25 cellular contexts compared by ENCODE assay signal in the genomic region with DNA sequence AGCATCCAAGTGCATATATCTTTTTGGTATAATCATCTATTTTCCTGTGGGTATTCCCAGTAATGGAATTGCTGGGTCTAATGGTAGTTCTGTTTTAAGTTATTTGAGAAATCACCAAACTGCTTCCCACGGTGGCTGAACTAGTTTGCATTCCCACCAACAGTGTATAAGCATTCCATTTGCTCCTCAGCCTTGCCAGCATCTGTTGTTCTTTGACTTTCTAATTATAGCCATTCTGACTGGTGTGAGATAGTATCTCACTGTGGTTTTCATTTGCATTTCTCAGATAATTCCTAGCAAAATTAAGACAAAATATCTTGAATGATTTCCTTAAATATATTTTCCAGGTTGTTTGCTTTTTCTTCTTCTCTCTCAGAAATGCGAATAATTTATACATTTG.
A peak's percentile ranks its signal among the peaks of the same experiment; 100 is the strongest.
DNase-seq lines count a peak whose midpoint lies in the region; ATAC-seq, FAIRE-seq and TF ChIP-seq lines count a peak whose summit lies in the region.
"Had no signal": no experiment of that assay in that cellular context is flagged by ENCODE, and none has a peak within 500 bp of the region (broad histone marks: within the 10 kb centered on the region; RNA-seq: fewer than 3 reads in every experiment).

No MANE protein-coding gene starts in this region.

- H3K9me3 ChIP-seq in GM23248 (ENCODE audit: low read depth) (no peaks in the 10 kb centered on the region), astrocyte (ENCODE audit: insufficient read depth, low read depth, low read length) (peaks cover 2% of the 10 kb centered on the region)
- H3K9me3 ChIP-seq: heart left ventricle had no signal

- no peak for TF ChIP-seq CTCF in astrocyte (IDR thresholded peaks at IDR 0.05; ENCODE audit: insufficient read depth, low read depth, low read length)

- H2AFZ ChIP-seq in GM23248 (no peak overlapping the region), astrocyte (ENCODE audit: low read depth, low read length) (no peak overlapping the region)

- no peaks in the 10 kb centered on the region for H3K27me3 ChIP-seq in GM23248 (replicated peaks; ENCODE audit: insufficient read depth)
- H3K27me3 ChIP-seq in astrocyte (ENCODE audit: insufficient read depth, low read length) = no peaks in the 10 kb centered on the region
- H3K27me3 ChIP-seq: dorsolateral prefrontal cortex, heart left ventricle had no signal

- no peak for FAIRE-seq in astrocyte (lab: Jason Lieb, UNC)
- FAIRE-seq: GM12878 had no signal

- H4K20me1 ChIP-seq in GM23248 (ENCODE audit: insufficient read depth) (no peaks in the 10 kb centered on the region), astrocyte (ENCODE audit: insufficient read depth, low read length) (no peaks in the 10 kb centered on the region)

- in situ Hi-C loops in GM23248 (cut with MboI) = no loop called here

- H3K27ac ChIP-seq in GM23248 (no peak overlapping the region), astrocyte (ENCODE audit: low read depth, low read length) (peak overlapping the region; percentile 44)
- H3K27ac ChIP-seq: heart left ventricle, RWPE1 had no signal

- no peaks in the 10 kb centered on the region for H3K9me2 ChIP-seq in GM23248 (ENCODE audit: insufficient read depth)

- H3K9me3 Mint-ChIP-seq in astrocyte (ENCODE audit: unreplicated experiment) = peaks cover 3% of the 10 kb centered on the region
- H3K9me3 Mint-ChIP-seq in naive thymus-derived CD8-positive, alpha-beta T cell = peaks cover 0 to 6% (median 0%) of the 10 kb centered on the region in 9 donors
- H3K9me3 Mint-ChIP-seq: activated naive CD4-positive, alpha-beta T cell treated with anti-CD3 and anti-CD28 coated beads, Interleukin-2, amount 50 U/mL, for 24 hours had no signal

- DNase-seq in GM23248 (peak; percentile 34), astrocyte (ENCODE audit: low read depth) (peak; percentile 89), islet precursor cell (peak; percentile 65), NCI-H2107 treated with DMSO at 0.1 percent for 48 hours (lab: John Stamatoyannopoulos, UW; ENCODE audit: unreplicated experiment) (no peak)
- DNase-seq in naive thymus-derived CD8-positive, alpha-beta T cell = no peak
- DNase-seq: activated CD4-positive, alpha-beta T cell treated with anti-CD3 and anti-CD28 coated beads, Interleukin-2, amount 50 U/mL, for 1 hour; AML-193; anterior cingulate cortex; CD8-positive, alpha-beta T cell; dorsolateral prefrontal cortex; GOT3; heart left ventricle; naive thymus-derived CD4-positive, alpha-beta T cell; NCI-H1694 treated with DMSO at 0.1 percent for 48 hours; NCI-H69; occipital lobe; stimulated activated CD4-positive, alpha-beta T cell treated with anti-CD3 and anti-CD28 coated beads, Interleukin-2, amount 100 ng/mL, for 48 hours; stimulated activated naive CD4-positive, alpha-beta T cell treated with Interleukin-2 at 50 U/mL for 16 hours had no signal

- H3F3A ChIP-seq in GM23248 (ENCODE audit: insufficient read depth) = no peaks in the 10 kb centered on the region

- H3K4me1 ChIP-seq in GM23248 (ENCODE audit: insufficient read depth) = no peaks in the 10 kb centered on the region
- H3K4me1 ChIP-seq in astrocyte (ENCODE audit: insufficient read depth, low read length) = peaks cover 2% of the 10 kb centered on the region

- H3K4me1 Mint-ChIP-seq in astrocyte (ENCODE audit: low read depth, unreplicated experiment) = peaks cover 6% of the 10 kb centered on the region
- H3K4me1 Mint-ChIP-seq in naive thymus-derived CD8-positive, alpha-beta T cell = no peaks in the 10 kb centered on the region
- H3K4me1 Mint-ChIP-seq: activated naive CD4-positive, alpha-beta T cell treated with anti-CD3 and anti-CD28 coated beads, Interleukin-2, amount 50 U/mL, for 24 hours; activated T-helper 17 cell treated with anti-CD3 and anti-CD28 coated beads, Interleukin-2, amount 50 U/mL, for 72 hours; memory B cell had no signal

- H3K79me2 ChIP-seq in GM23248 (ENCODE audit: insufficient read depth) (no peaks in the 10 kb centered on the region), astrocyte (ENCODE audit: insufficient read depth, low read length) (no peaks in the 10 kb centered on the region)

- H3K9ac ChIP-seq in GM23248 (no peak overlapping the region), astrocyte (ENCODE audit: low read length) (no peak overlapping the region)

- H3K4me3 ChIP-seq in GM23248 (no peak overlapping the region), astrocyte (ENCODE audit: insufficient read depth, low read depth, low read length) (no peak overlapping the region)
- H3K4me3 ChIP-seq: dorsolateral prefrontal cortex, GM12878, heart left ventricle had no signal

- POLR2A ChIA-PET in naive thymus-derived CD8-positive, alpha-beta T cell (lab: Charles Lee) = no interaction called here

- H3K36me3 Mint-ChIP-seq in astrocyte (ENCODE audit: low read depth, unreplicated experiment) = no peaks in the 10 kb centered on the region
- no peaks in the 10 kb centered on the region for H3K36me3 Mint-ChIP-seq in naive thymus-derived CD8-positive, alpha-beta T cell
- H3K36me3 Mint-ChIP-seq: activated naive CD4-positive, alpha-beta T cell treated with anti-CD3 and anti-CD28 coated beads, Interleukin-2, amount 50 U/mL, for 24 hours; CD8-positive, alpha-beta T cell; memory B cell; naive thymus-derived CD4-positive, alpha-beta T cell had no signal

- peak overlapping the region; percentile 93 for H3K27ac Mint-ChIP-seq in astrocyte (ENCODE audit: unreplicated experiment)
- no peak overlapping the region for H3K27ac Mint-ChIP-seq in naive thymus-derived CD8-positive, alpha-beta T cell
- H3K27ac Mint-ChIP-seq: activated naive CD4-positive, alpha-beta T cell treated with anti-CD3 and anti-CD28 coated beads, Interleukin-2, amount 50 U/mL, for 24 hours; activated T-helper 17 cell treated with anti-CD3 and anti-CD28 coated beads, Interleukin-2, amount 50 U/mL, for 72 hours; CD8-positive, alpha-beta T cell; memory B cell; naive thymus-derived CD4-positive, alpha-beta T cell had no signal

- H3K36me3 ChIP-seq in GM23248 (ENCODE audit: low read depth) = no peaks in the 10 kb centered on the region
- H3K36me3 ChIP-seq in astrocyte (ENCODE audit: insufficient read depth, low read length) = no peaks in the 10 kb centered on the region
- H3K36me3 ChIP-seq: heart left ventricle had no signal

- H3K4me2 ChIP-seq in GM23248 (ENCODE audit: unreplicated experiment) (no peak overlapping the region), astrocyte (ENCODE audit: low read length) (no peak overlapping the region)

- ATAC-seq in HG02588 (IDR thresholded peaks at IDR 0.05; ENCODE audit: unreplicated experiment) = no peak
- no peak for ATAC-seq in naive thymus-derived CD8-positive, alpha-beta T cell
- no peak for ATAC-seq in GM19035 (IDR thresholded peaks at IDR 0.05; ENCODE audit: unreplicated experiment)
- ATAC-seq: activated T-helper 17 cell treated with anti-CD3 and anti-CD28 coated beads, Interleukin-2, amount 50 U/mL, for 72 hours; CD8-positive, alpha-beta T cell; GM12878; heart left ventricle; naive thymus-derived CD4-positive, alpha-beta T cell had no signal

- no peak overlapping the region for H3K4me3 Mint-ChIP-seq in astrocyte (ENCODE audit: unreplicated experiment)
- H3K4me3 Mint-ChIP-seq in naive thymus-derived CD8-positive, alpha-beta T cell = no peak overlapping the region
- H3K4me3 Mint-ChIP-seq: activated naive CD4-positive, alpha-beta T cell treated with anti-CD3 and anti-CD28 coated beads, Interleukin-2, amount 50 U/mL, for 24 hours; activated T-helper 17 cell treated with anti-CD3 and anti-CD28 coated beads, Interleukin-2, amount 50 U/mL, for 72 hours; CD8-positive, alpha-beta T cell; memory B cell; naive thymus-derived CD4-positive, alpha-beta T cell had no signal

- H3K27me3 Mint-ChIP-seq in astrocyte (ENCODE audit: low read depth, unreplicated experiment) = no peaks in the 10 kb centered on the region
- no peaks in the 10 kb centered on the region for H3K27me3 Mint-ChIP-seq in naive thymus-derived CD8-positive, alpha-beta T cell
- H3K27me3 Mint-ChIP-seq: activated naive CD4-positive, alpha-beta T cell treated with anti-CD3 and anti-CD28 coated beads, Interleukin-2, amount 50 U/mL, for 24 hours; activated T-helper 17 cell treated with anti-CD3 and anti-CD28 coated beads, Interleukin-2, amount 50 U/mL, for 72 hours; memory B cell had no signal

- 26 to 33% methylated on average over 2 of the region's 2 CpGs for WGBS in GM23248 (ENCODE audit: low coverage in 1 of 2, low lambda C conversion rate in 2 of 2, missing lambda C conversion rate in 2 of 2), 2 experiments

Comparison
In these comparisons a context has a peak if more than half of its experiments do, and no peak if none do; other contexts are left out.
1. DNase-seq: peak in GM23248 (single experiment), astrocyte (single experiment) and islet precursor cell (single experiment); none in NCI-H2107 treated with DMSO at 0.1 percent for 48 hours (single experiment) and naive thymus-derived CD8-positive, alpha-beta T cell (0 of 10).